In genomic region chr12:110403146-110403974, GRCh38 we compare ENCODE assay signal across 8 cellular contexts. TPM values are rescaled to one million over a fixed set of nuclear protein-coding genes. Genes with fewer than 3 reads are reported as not detected.
DNase-seq lines count a peak whose midpoint lies in the region; ATAC-seq and TF ChIP-seq lines count a peak whose summit lies in the region.

A gene with protein sequence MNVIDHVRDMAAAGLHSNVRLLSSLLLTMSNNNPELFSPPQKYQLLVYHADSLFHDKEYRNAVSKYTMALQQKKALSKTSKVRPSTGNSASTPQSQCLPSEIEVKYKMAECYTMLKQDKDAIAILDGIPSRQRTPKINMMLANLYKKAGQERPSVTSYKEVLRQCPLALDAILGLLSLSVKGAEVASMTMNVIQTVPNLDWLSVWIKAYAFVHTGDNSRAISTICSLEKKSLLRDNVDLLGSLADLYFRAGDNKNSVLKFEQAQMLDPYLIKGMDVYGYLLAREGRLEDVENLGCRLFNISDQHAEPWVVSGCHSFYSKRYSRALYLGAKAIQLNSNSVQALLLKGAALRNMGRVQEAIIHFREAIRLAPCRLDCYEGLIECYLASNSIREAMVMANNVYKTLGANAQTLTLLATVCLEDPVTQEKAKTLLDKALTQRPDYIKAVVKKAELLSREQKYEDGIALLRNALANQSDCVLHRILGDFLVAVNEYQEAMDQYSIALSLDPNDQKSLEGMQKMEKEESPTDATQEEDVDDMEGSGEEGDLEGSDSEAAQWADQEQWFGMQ (minus strand): TSS chr12:110403708. CDS start chr12:110403627, 81 bp downstream.

- ATAC-seq in GM19328 (IDR thresholded peaks at IDR 0.05; ENCODE audit: unreplicated experiment) (peak; percentile 76), lung (ENCODE audit: insufficient read depth, low FRiP score) (peak; percentile 98)

- H3K27me3 ChIP-seq in lung (ENCODE audit: control insufficient read depth, insufficient read depth): no peaks in the 10 kb centered on the region

- TF ChIP-seq CTCF in lung (IDR thresholded peaks at IDR 0.05; ENCODE audit: control extremely low read depth, extremely low read depth): no peak

- H3K27ac ChIP-seq in lung (ENCODE audit: low read depth in 1 of 2, low read length in 1 of 2): peak within 1 kb of the TSS; percentile 76 to 82

- H3K4me3 ChIP-seq in lung: peak within 1 kb of the TSS; percentile 97

- WGBS in lung, 2 donors: 0 to 1% methylated on average over 59 to 62 of the region's 62 CpGs

- H3K36me3 ChIP-seq in lung (ENCODE audit: control insufficient read depth in 2 of 2, insufficient read depth in 2 of 2, low read length in 2 of 2): peaks cover 0 to 5% of the 10 kb centered on the region in 2 donors

- no peaks in the 10 kb centered on the region for H3K9me3 ChIP-seq in lung (ENCODE audit: control insufficient read depth in 2 of 2, insufficient read depth in 1 of 2, low read length in 1 of 2)

- DNase-seq in AML-193 (lab: John Stamatoyannopoulos, UW) (peak; percentile 83 to 84), HS-5 (ENCODE audit: low read depth) (peak; percentile 73), NK-92 (lab: John Stamatoyannopoulos, UW; ENCODE audit: unreplicated experiment) (peak; percentile 41), lung (ENCODE audit: low spot score) (peak; percentile 89)
- DNase-seq in activated CD8-positive, alpha-beta memory T cell treated with anti-CD3 and anti-CD28 coated beads for 1 hour (ENCODE audit: extremely low read depth in 1 of 2, low read depth in 1 of 2): peak; percentile 73 to 76
- DNase-seq in effector CD4-positive, alpha-beta T cell: peak; percentile 82
- DNase-seq in stimulated activated CD4-positive, alpha-beta T cell treated with anti-CD3 and anti-CD28 coated beads, TNF-alpha, amount 100 ng/mL, for 24 hours (ENCODE audit: low read depth in 3 of 3): peak; percentile 73 to 85 (median 76)

- peaks cover 4 to 5% of the 10 kb centered on the region in 2 donors for H3K4me1 ChIP-seq in lung (ENCODE audit: control insufficient read depth in 2 of 2, insufficient read depth in 2 of 2, low read length in 2 of 2)

RNA-seq across cellular contexts. Expression of the gene that starts here (rescaled TPM):
- 10 to 100 TPM; 42.6 to 49.9 TPM for total RNA-seq in lung
- 10 to 100 TPM; 27.3 to 41.2 TPM for polyA plus RNA-seq in lung

Comparison
In these comparisons a context has a peak if more than half of its experiments do, and no peak if none do; other contexts are left out.
1. Peak in every context shown above with its lines: DNase-seq, ATAC-seq, H3K4me3 ChIP-seq and H3K27ac ChIP-seq.